20 cellular contexts compared by ENCODE assay signal in genomic region chr11:26599421-26599820, GRCh38. TPM values are rescaled to one million over a fixed set of nuclear protein-coding genes. Genes with fewer than 3 reads are reported as not detected.
DNase-seq lines count a peak whose midpoint lies in the region; TF ChIP-seq lines count a peak whose summit lies in the region.
"Had no signal": no experiment of that assay in that cellular context is flagged by ENCODE, and none has a peak within 500 bp of the region (broad histone marks: within the 10 kb centered on the region; RNA-seq: fewer than 3 reads in every experiment).

No MANE protein-coding gene starts in this region.

- in situ Hi-C loops in mammary epithelial cell (cut with MboI; ENCODE audit: low sequenced_read_pairs in 2 of 2) = no loop called here

- H3K79me2 ChIP-seq in mammary epithelial cell (ENCODE audit: insufficient read depth, low read length) (no peaks in the 10 kb centered on the region), MM.1S (ENCODE audit: low read length) (no peaks in the 10 kb centered on the region)

- peak; percentile 10 to 23 for DNase-seq in NCI-H2081 (lab: John Stamatoyannopoulos, UW)
- DNase-seq in NCI-H2081 treated with DMSO at 0.1 percent for 48 hours (lab: John Stamatoyannopoulos, UW) = no peak
- peak; percentile 93 for DNase-seq in NCI-H748 (lab: John Stamatoyannopoulos, UW; ENCODE audit: unreplicated experiment)
- DNase-seq in mammary epithelial cell = peak; percentile 81
- peak; percentile 28 for DNase-seq in renal cortical epithelial cell (ENCODE audit: low read depth)
- no peak for DNase-seq in superior temporal gyrus (ENCODE audit: extremely low spot score)
- no peak for DNase-seq in stimulated activated CD4-positive, alpha-beta T cell treated with anti-CD3 and anti-CD28 coated beads, Interleukin-1b, Interleukin-23, amount 100 ng/mL, for 48 hours
- no peak for DNase-seq in MM.1S
- DNase-seq: activated CD4-positive, alpha-beta memory T cell treated with anti-CD3 and anti-CD28 coated beads for 36 hours; amniotic stem cell; Calu3; gastrocnemius medialis; immature natural killer cell; mesendoderm; NCI-H82; SHP77 treated with DMSO at 0.1 percent for 48 hours; stimulated activated naive B cell treated with anti-CD40 and anti-IgM and Interleukin-4, amounts not matched to agents 10 μg/mL and 1 μg/mL and 100 μg/mL, for 72 hours had no signal

- H3K36me3 ChIP-seq in mammary epithelial cell (ENCODE audit: insufficient read depth, low read length) (no peaks in the 10 kb centered on the region), MM.1S (replicated peaks; ENCODE audit: insufficient read depth, low read length) (no peaks in the 10 kb centered on the region)
- H3K36me3 ChIP-seq: gastrocnemius medialis, neutrophil had no signal

- H3K27ac ChIP-seq in mammary epithelial cell (ENCODE audit: insufficient read depth, low read depth, low read length) (peak overlapping the region; percentile 33), MM.1S (ENCODE audit: low read length) (no peak overlapping the region)
- H3K27ac ChIP-seq: A549, gastrocnemius medialis, neutrophil had no signal

- 4% methylated on average over 2 of the region's 2 CpGs for WGBS in mammary epithelial cell (ENCODE audit: low coverage, missing lambda C conversion rate)

- intact Hi-C loops in mammary epithelial cell (cut with micrococcal nuclease) = loop anchor here (1.0 to 2.0 kb wide), 2 partner anchors 17 to 22 kb away; no protein-coding TSS in a partner anchor

- H3K9me2 ChIP-seq in MM.1S (replicated peaks; ENCODE audit: insufficient read depth, low read length) = no peaks in the 10 kb centered on the region

- no peak for TF ChIP-seq CTCF in mammary epithelial cell (conservative IDR thresholded peaks at IDR 0.05 in 1 of 2, IDR thresholded peaks at IDR 0.05 in 1 of 2; ENCODE audit: extremely low read depth in 1 of 2, insufficient read depth in 1 of 2, low read depth in 1 of 2, low read length in 2 of 2)
- no peak for TF ChIP-seq CTCF in MM.1S (IDR thresholded peaks at IDR 0.05; ENCODE audit: low read length)

- H3K27me3 ChIP-seq in mammary epithelial cell (ENCODE audit: insufficient read depth, low read length) = no peaks in the 10 kb centered on the region
- no peaks in the 10 kb centered on the region for H3K27me3 ChIP-seq in MM.1S (replicated peaks; ENCODE audit: insufficient read depth, low read length)
- H3K27me3 ChIP-seq: gastrocnemius medialis, neutrophil had no signal

- no peak overlapping the region for H2AFZ ChIP-seq in mammary epithelial cell (ENCODE audit: low read depth, low read length)
- no peak overlapping the region for H2AFZ ChIP-seq in MM.1S (ENCODE audit: low read length)

- H3K4me2 ChIP-seq in mammary epithelial cell (ENCODE audit: insufficient read depth, low read depth, low read length) = no peak overlapping the region
- no peak overlapping the region for H3K4me2 ChIP-seq in MM.1S (ENCODE audit: low read depth, low read length)
- H3K4me2 ChIP-seq: A549 had no signal

- H3K9ac ChIP-seq in mammary epithelial cell (ENCODE audit: insufficient read depth, low read length) (no peak overlapping the region), MM.1S (ENCODE audit: low read length) (no peak overlapping the region)

- no peak overlapping the region for H3K4me3 ChIP-seq in mammary epithelial cell (replicated peaks in 1 of 3; ENCODE audit: insufficient read depth in 1 of 3, low read depth in 2 of 3, low read length in 3 of 3)
- H3K4me3 ChIP-seq in MM.1S (ENCODE audit: low read length) = no peak overlapping the region
- H3K4me3 ChIP-seq: A549, gastrocnemius medialis had no signal

- H4K20me1 ChIP-seq in mammary epithelial cell (ENCODE audit: insufficient read depth, low read length) (no peaks in the 10 kb centered on the region), MM.1S (ENCODE audit: insufficient read depth, low read length) (no peaks in the 10 kb centered on the region)

- no TSS peak for BruUV-seq in mammary epithelial cell (replicated peaks; lab: Mats Ljungman, UMichigan)

- H3K4me1 ChIP-seq in mammary epithelial cell (ENCODE audit: insufficient read depth, low read length) (no peaks in the 10 kb centered on the region), MM.1S (ENCODE audit: low read length) (no peaks in the 10 kb centered on the region)
- H3K4me1 ChIP-seq: gastrocnemius medialis had no signal

- H3F3A ChIP-seq in MM.1S (ENCODE audit: insufficient read depth, low read length) = no peaks in the 10 kb centered on the region

- CTCF ChIA-PET in mammary epithelial cell (lab: Charles Lee; ENCODE audit: low non-redundant PET) = no interaction called here

- dilution Hi-C loops in mammary epithelial cell (cut with HindIII; ENCODE audit: low sequenced_read_pairs) = no loop called here

- H3K9me3 ChIP-seq in mammary epithelial cell (replicated peaks; ENCODE audit: insufficient read depth, low read length) (no peaks in the 10 kb centered on the region), MM.1S (replicated peaks; ENCODE audit: insufficient read depth, low read length) (no peaks in the 10 kb centered on the region)
- H3K9me3 ChIP-seq: A549, gastrocnemius medialis, neutrophil had no signal

RNA-seq across cellular contexts. Expression of gene MUC15, which starts 27.4 kb away (rescaled TPM):
- total RNA-seq in mammary epithelial cell (under 1 TPM in 1 of 2 donors, not detected in 1; 0.17 TPM), renal cortical epithelial cell (0.17 TPM in 1 of 2 replicates, not detected in the other)
- polyA plus RNA-seq in mammary epithelial cell = not detected
- polyA minus RNA-seq in mammary epithelial cell = not detected
- total RNA-seq: activated CD4-positive, alpha-beta memory T cell treated with anti-CD3 and anti-CD28 coated beads for 36 hours; Calu3; gastrocnemius medialis; sciatic nerve had no signal
- polyA plus RNA-seq: A549, immature natural killer cell had no signal

Comparison
In these comparisons a context has a peak if more than half of its experiments do, and no peak if none do; other contexts are left out.
1. DNase-seq: peak in NCI-H2081 (2 of 2), NCI-H748 (single experiment), mammary epithelial cell (single experiment) and renal cortical epithelial cell (single experiment); none in NCI-H2081 treated with DMSO at 0.1 percent for 48 hours (single experiment), superior temporal gyrus (single experiment), stimulated activated CD4-positive, alpha-beta T cell treated with anti-CD3 and anti-CD28 coated beads, Interleukin-1b, Interleukin-23, amount 100 ng/mL, for 48 hours (single experiment) and MM.1S (single experiment).